8 cellular contexts compared by ENCODE assay signal in the genomic region with DNA sequence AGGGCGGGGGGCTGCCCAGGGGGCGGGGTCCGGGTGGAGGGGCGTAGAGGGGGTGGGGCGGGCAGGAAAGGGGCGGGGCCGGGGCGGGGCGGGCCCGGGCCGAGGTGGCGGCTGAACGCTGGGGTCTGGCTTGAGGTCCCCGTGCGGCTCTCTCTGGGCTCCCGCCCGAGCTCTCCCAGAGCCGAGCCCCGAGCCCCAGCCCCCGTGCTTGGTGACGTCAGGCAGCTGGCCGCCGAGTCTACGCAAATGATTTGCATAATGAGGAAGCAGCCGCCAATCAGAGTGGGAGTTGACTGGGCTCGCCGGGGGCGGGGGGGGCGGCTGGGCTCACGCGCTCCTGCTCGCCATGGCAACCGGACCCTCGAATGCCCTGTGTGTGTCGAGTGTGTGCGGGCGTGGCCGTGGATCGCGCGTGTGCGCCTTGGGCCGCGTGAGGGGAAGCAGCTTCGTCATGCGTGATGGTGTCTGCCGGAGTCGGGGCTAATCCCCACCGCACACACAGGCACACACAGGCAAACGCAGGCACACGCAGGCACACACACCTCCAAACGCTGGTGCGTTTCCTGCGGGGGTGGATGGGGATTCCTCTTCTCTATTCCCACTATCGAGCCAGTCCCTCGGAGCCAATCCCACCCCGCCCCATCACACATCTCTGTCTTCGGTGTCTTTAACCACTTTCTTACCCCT. TPM values are rescaled to one million over a fixed set of nuclear protein-coding genes. Genes with fewer than 3 reads are reported as not detected.
DNase-seq lines count a peak whose midpoint lies in the region; ATAC-seq and TF ChIP-seq lines count a peak whose summit lies in the region.

A gene (minus strand): TSS at position 173 of the 687 bp plus-strand sequence. CDS start 283 bp downstream, outside the sequence.

- intact Hi-C loops in left colon (cut with DNase I, micrococcal nuclease), result loop anchor here in 1 of 2 donors (10.0 kb wide), 1 partner anchor 265 kb away; no protein-coding TSS in a partner anchor

- POLR2A ChIA-PET in activated CD4-positive, alpha-beta T cell treated with anti-CD3 and anti-CD28 coated beads, Interleukin-2, amount 10 ng/mL, durations not matched to agents 7 days and 5 days (lab: Charles Lee), result no interaction called here

- no peak for TF ChIP-seq CTCF in GM10266 (IDR thresholded peaks at IDR 0.05; ENCODE audit: control insufficient read depth, insufficient read depth, low read depth, missing control alignments)

- ATAC-seq in HG03025 (IDR thresholded peaks at IDR 0.05; ENCODE audit: low FRiP score, unreplicated experiment), result peak; percentile 57
- peak; percentile 83 for ATAC-seq in left colon

- CTCF ChIA-PET in activated CD4-positive, alpha-beta T cell treated with anti-CD3 and anti-CD28 coated beads, Interleukin-2, amount 10 ng/mL, durations not matched to agents 7 days and 5 days (lab: Charles Lee), result interaction anchor here (0.6 to 0.8 kb wide), 2 partner anchors 18 to 277 kb away, joined by 3 read pairs; no protein-coding TSS in a partner anchor

- peak within 1 kb of the TSS; percentile 32 for H3K27ac ChIP-seq in cingulate gyrus (ENCODE audit: low read depth, low read length)

- peaks cover 20% of the 10 kb centered on the region for H3K27me3 Mint-ChIP-seq in activated CD4-positive, alpha-beta T cell treated with anti-CD3 and anti-CD28 coated beads, Interleukin-2, amount 10 ng/mL, durations not matched to agents 7 days and 5 days

- DNase-seq in GM10266 (ENCODE audit: extremely low spot score) (peak; percentile 91), NCI-H510A (lab: John Stamatoyannopoulos, UW) (peak; percentile 87), left colon (peak; percentile 77 to 81), GOT3 (lab: John Stamatoyannopoulos, UW) (no peak)
- DNase-seq in activated CD4-positive, alpha-beta T cell treated with anti-CD3 and anti-CD28 coated beads, Interleukin-2, amount 10 ng/mL, durations not matched to agents 7 days and 5 days, result peak; percentile 75
- DNase-seq in stimulated activated CD4-positive, alpha-beta T cell treated with anti-CD3 and anti-CD28 coated beads, Interleukin-1b, Interleukin-23, amount 100 ng/mL, for 4 hours (ENCODE audit: low read depth in 2 of 2), result peak; percentile 60 to 63

- H3K27ac Mint-ChIP-seq in activated CD4-positive, alpha-beta T cell treated with anti-CD3 and anti-CD28 coated beads, Interleukin-2, amount 10 ng/mL, durations not matched to agents 7 days and 5 days, result peak within 1 kb of the TSS; percentile 38

- peak within 1 kb of the TSS; percentile 71 for H3K4me3 Mint-ChIP-seq in activated CD4-positive, alpha-beta T cell treated with anti-CD3 and anti-CD28 coated beads, Interleukin-2, amount 10 ng/mL, durations not matched to agents 7 days and 5 days

- H3K9me3 Mint-ChIP-seq in activated CD4-positive, alpha-beta T cell treated with anti-CD3 and anti-CD28 coated beads, Interleukin-2, amount 10 ng/mL, durations not matched to agents 7 days and 5 days, result peaks cover 3% of the 10 kb centered on the region

- peaks cover 13% of the 10 kb centered on the region for H3K36me3 Mint-ChIP-seq in activated CD4-positive, alpha-beta T cell treated with anti-CD3 and anti-CD28 coated beads, Interleukin-2, amount 10 ng/mL, durations not matched to agents 7 days and 5 days (ENCODE audit: low read depth)

- peaks cover 21% of the 10 kb centered on the region for H3K4me1 Mint-ChIP-seq in activated CD4-positive, alpha-beta T cell treated with anti-CD3 and anti-CD28 coated beads, Interleukin-2, amount 10 ng/mL, durations not matched to agents 7 days and 5 days

RNA-seq across cellular contexts. Expression of the gene that starts here (rescaled TPM):
- total RNA-seq in activated CD4-positive, alpha-beta T cell treated with anti-CD3 and anti-CD28 coated beads, Interleukin-2, amount 10 ng/mL, durations not matched to agents 7 days and 5 days, result 1 to 10 TPM; 1.0 to 1.2 TPM
- total RNA-seq in left colon, result 1 to 10 TPM; 1.1 to 1.2 TPM
